In the genomic region with DNA sequence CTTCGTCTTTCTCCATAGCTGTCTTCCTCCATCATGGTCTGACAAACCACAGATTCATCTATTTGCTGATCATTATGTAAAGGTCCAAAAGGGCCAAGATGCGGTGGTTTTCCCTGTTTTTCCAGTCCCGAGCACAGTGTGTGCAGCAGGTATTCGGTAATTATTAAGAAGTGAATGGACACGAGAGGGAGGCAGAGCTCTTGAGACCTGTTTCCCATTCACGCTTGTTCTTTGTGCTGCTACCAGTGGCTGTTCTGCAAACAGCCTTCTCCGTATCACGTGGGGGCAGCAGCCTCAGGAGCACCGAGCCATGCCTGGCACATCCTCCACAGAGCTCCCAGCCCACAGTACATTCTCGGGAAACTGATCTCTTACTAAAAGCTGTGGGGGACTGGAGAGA, we compare ENCODE assay signal across 16 cellular contexts. TPM values are rescaled to one million over a fixed set of nuclear protein-coding genes. Genes with fewer than 3 reads are reported as not detected.
DNase-seq lines count a peak whose midpoint lies in the region; ATAC-seq, FAIRE-seq and TF ChIP-seq lines count a peak whose summit lies in the region.
"Had no signal": no experiment of that assay in that cellular context is flagged by ENCODE, and none has a peak within 500 bp of the region (broad histone marks: within the 10 kb centered on the region; RNA-seq: fewer than 3 reads in every experiment).

No MANE protein-coding gene starts in this region.

- H3K27me3 Mint-ChIP-seq in astrocyte (ENCODE audit: low read depth, unreplicated experiment) = peaks cover 11% of the 10 kb centered on the region
- H3K27me3 Mint-ChIP-seq: activated naive CD4-positive, alpha-beta T cell treated with anti-CD3 and anti-CD28 coated beads, Interleukin-2, amount 50 U/mL, for 24 hours had no signal

- H2AFZ ChIP-seq in astrocyte (ENCODE audit: low read depth, low read length) = no peak overlapping the region

- H3K9me3 ChIP-seq in astrocyte (ENCODE audit: insufficient read depth, low read depth, low read length) = no peaks in the 10 kb centered on the region

- H3K4me1 ChIP-seq in astrocyte (ENCODE audit: insufficient read depth, low read length) = no peaks in the 10 kb centered on the region

- no peak overlapping the region for H3K9ac ChIP-seq in astrocyte (ENCODE audit: low read length)

- H3K4me3 ChIP-seq in astrocyte (ENCODE audit: insufficient read depth, low read depth, low read length) = no peak overlapping the region

- peaks cover 4% of the 10 kb centered on the region for H3K27me3 ChIP-seq in astrocyte (ENCODE audit: insufficient read depth, low read length)

- H3K9me3 Mint-ChIP-seq in astrocyte (ENCODE audit: unreplicated experiment) = peaks cover 4% of the 10 kb centered on the region
- H3K9me3 Mint-ChIP-seq: activated naive CD4-positive, alpha-beta T cell treated with anti-CD3 and anti-CD28 coated beads, Interleukin-2, amount 50 U/mL, for 24 hours; memory B cell; stimulated activated naive CD8-positive, alpha-beta T cell treated with anti-CD3 and anti-CD28 coated beads, Interleukin-15, amount 100 ng/mL, for 72 hours had no signal

- no peaks in the 10 kb centered on the region for H3K36me3 ChIP-seq in astrocyte (ENCODE audit: insufficient read depth, low read length)

- H3K27ac ChIP-seq in astrocyte (ENCODE audit: low read depth, low read length) = no peak overlapping the region
- H3K27ac ChIP-seq: HL-60 had no signal

- H3K27ac Mint-ChIP-seq in astrocyte (ENCODE audit: unreplicated experiment) = no peak overlapping the region
- H3K27ac Mint-ChIP-seq: activated naive CD4-positive, alpha-beta T cell treated with anti-CD3 and anti-CD28 coated beads, Interleukin-2, amount 50 U/mL, for 24 hours; memory B cell; stimulated activated naive CD8-positive, alpha-beta T cell treated with anti-CD3 and anti-CD28 coated beads, Interleukin-15, amount 100 ng/mL, for 72 hours had no signal

- FAIRE-seq in astrocyte (lab: Jason Lieb, UNC) = no peak
- FAIRE-seq: H54 had no signal

- no peaks in the 10 kb centered on the region for H3K4me1 Mint-ChIP-seq in astrocyte (ENCODE audit: low read depth, unreplicated experiment)

- peak; percentile 91 for DNase-seq in Ammon's horn (ENCODE audit: low spot score)
- DNase-seq in M059J (ENCODE audit: low read depth) = peak; percentile 8
- DNase-seq in astrocyte (ENCODE audit: low read depth) = peak; percentile 3
- peak; percentile 78 for DNase-seq in medulla oblongata (ENCODE audit: extremely low spot score)
- DNase-seq in activated T-cell treated with anti-CD3 and anti-CD28 coated beads, Interleukin-2, amount 50 U/mL, for 1 hour = no peak
- DNase-seq: CD4-positive, CD25-positive, alpha-beta regulatory T cell; erythroblast; NK-92 treated with Interleukin-12 subunit alpha and Interleukin-12 subunit beta, amount 100 ng/mL, for 24 hours; stimulated activated naive CD8-positive, alpha-beta T cell treated with anti-CD3 and anti-CD28 coated beads, Interleukin-15, amount 100 ng/mL, for 72 hours had no signal

- ATAC-seq in GM18907 (IDR thresholded peaks at IDR 0.05; ENCODE audit: unreplicated experiment) (no peak), HG03565 (IDR thresholded peaks at IDR 0.05; ENCODE audit: unreplicated experiment) (no peak), HG03469 (IDR thresholded peaks at IDR 0.05; ENCODE audit: unreplicated experiment) (no peak)
- ATAC-seq: stimulated activated naive CD8-positive, alpha-beta T cell treated with anti-CD3 and anti-CD28 coated beads, Interleukin-15, amount 100 ng/mL, for 72 hours had no signal

- no peak overlapping the region for H3K4me2 ChIP-seq in astrocyte (ENCODE audit: low read length)

- TF ChIP-seq CTCF in astrocyte (IDR thresholded peaks at IDR 0.05; ENCODE audit: insufficient read depth, low read depth, low read length) = no peak

- no peak overlapping the region for H3K4me3 Mint-ChIP-seq in astrocyte (ENCODE audit: unreplicated experiment)
- H3K4me3 Mint-ChIP-seq: activated naive CD4-positive, alpha-beta T cell treated with anti-CD3 and anti-CD28 coated beads, Interleukin-2, amount 50 U/mL, for 24 hours; memory B cell; stimulated activated naive CD8-positive, alpha-beta T cell treated with anti-CD3 and anti-CD28 coated beads, Interleukin-15, amount 100 ng/mL, for 72 hours had no signal

- H3K36me3 Mint-ChIP-seq in astrocyte (ENCODE audit: low read depth, unreplicated experiment) = no peaks in the 10 kb centered on the region
- H3K36me3 Mint-ChIP-seq: activated naive CD4-positive, alpha-beta T cell treated with anti-CD3 and anti-CD28 coated beads, Interleukin-2, amount 50 U/mL, for 24 hours; memory B cell had no signal

- no peaks in the 10 kb centered on the region for H3K79me2 ChIP-seq in astrocyte (ENCODE audit: insufficient read depth, low read length)

- H4K20me1 ChIP-seq in astrocyte (ENCODE audit: insufficient read depth, low read length) = no peaks in the 10 kb centered on the region

RNA-seq across cellular contexts. Expression of gene CCDC70, which starts 50.3 kb away (rescaled TPM):
- total RNA-seq in M059J (2014; rRNA removed; shearing (Covaris generic)) = 0.34 TPM in 1 of 2 replicates, not detected in the other
- not detected in 2 replicates for total RNA-seq in astrocyte
- total RNA-seq: CD4-positive, CD25-positive, alpha-beta regulatory T cell had no signal
